In genomic region chr1:113211467-113211866, GRCh38 we compare ENCODE assay signal across 25 cellular contexts.
"Had no signal": no experiment of that assay in that cellular context is flagged by ENCODE, and none has a peak within 500 bp of the region (broad histone marks: within the 10 kb centered on the region; RNA-seq: fewer than 3 reads in every experiment).

No MANE protein-coding gene starts in this region.

- H3K27ac ChIP-seq: breast epithelium, gastroesophageal sphincter, hepatocyte, neural progenitor cell, thyroid gland had no signal

- H3K4me2 ChIP-seq: hepatocyte, neural progenitor cell had no signal

- DNase-seq: activated CD4-positive, alpha-beta T cell treated with anti-CD3 and anti-CD28 coated beads for 36 hours; activated CD4-positive, CD25-positive, alpha-beta regulatory T cell; activated CD8-positive, alpha-beta T cell treated with anti-CD3 and anti-CD28 coated beads, Interleukin-2, amount 10 ng/mL, durations not matched to agents 7 days and 5 days; activated naive CD4-positive, alpha-beta T cell; activated T-cell treated with anti-CD3 and anti-CD28 coated beads for 4 hours; activated T-cell treated with anti-CD3 and anti-CD28 coated beads, Interleukin-2, amount 50 U/mL, for 72 hours; central memory CD4-positive, alpha-beta T cell; islet precursor cell; left ventricle myocardium superior; midbrain; naive thymus-derived CD8-positive, alpha-beta T cell; occipital lobe; right cardiac atrium; stimulated activated CD4-positive, alpha-beta T cell treated with anti-CD3 and anti-CD28 coated beads, Interleukin-15, amount 100 ng/mL, for 24 hours; stimulated activated CD4-positive, alpha-beta T cell treated with anti-CD3 and anti-CD28 coated beads, Interleukin-2, amount 100 ng/mL, for 24 hours; stimulated activated naive B cell treated with anti-CD40 and anti-IgM and Interleukin-4, amounts not matched to agents 10 μg/mL and 1 μg/mL and 100 μg/mL, for 72 hours; stomach; T-helper 9 cell; thyroid gland had no signal

- ATAC-seq: activated CD4-positive, alpha-beta T cell treated with anti-CD3 and anti-CD28 coated beads for 36 hours; activated CD8-positive, alpha-beta T cell treated with anti-CD3 and anti-CD28 coated beads, Interleukin-2, amount 10 ng/mL, durations not matched to agents 7 days and 5 days; activated naive CD4-positive, alpha-beta T cell treated with anti-CD3 and anti-CD28 coated beads, Interleukin-2, amount 50 U/mL, for 72 hours; activated T-cell treated with anti-CD3 and anti-CD28 coated beads, Interleukin-2, amount 50 U/mL, for 72 hours; gastroesophageal sphincter; left ventricle myocardium superior; naive thymus-derived CD8-positive, alpha-beta T cell; right cardiac atrium; stimulated activated naive B cell treated with anti-CD40 and anti-IgM and Interleukin-4, amounts not matched to agents 10 μg/mL and 1 μg/mL and 100 μg/mL, for 72 hours had no signal

- H3K4me1 ChIP-seq: breast epithelium had no signal

- H2AFZ ChIP-seq: hepatocyte, neural progenitor cell had no signal

- H3K9ac ChIP-seq: neural progenitor cell had no signal

- H3K9me3 ChIP-seq: thyroid gland had no signal

- H3K4me3 Mint-ChIP-seq: activated CD4-positive, alpha-beta T cell treated with anti-CD3 and anti-CD28 coated beads for 36 hours; activated CD8-positive, alpha-beta T cell treated with anti-CD3 and anti-CD28 coated beads, Interleukin-2, amount 10 ng/mL, durations not matched to agents 7 days and 5 days; activated T-cell treated with anti-CD3 and anti-CD28 coated beads, Interleukin-2, amount 50 U/mL, for 72 hours; naive thymus-derived CD8-positive, alpha-beta T cell; neural progenitor cell; stimulated activated naive B cell treated with anti-CD40 and anti-IgM and Interleukin-4, amounts not matched to agents 10 μg/mL and 1 μg/mL and 100 μg/mL, for 72 hours; T-helper 1 cell treated with Interleukin-12 subunit alpha and Interleukin-12 subunit beta and Interleukin-4 antibody, amounts not matched to agents 30 μg/mL and 1 μg/mL, for 36 hours had no signal

- H3K4me1 Mint-ChIP-seq: activated CD4-positive, alpha-beta T cell treated with anti-CD3 and anti-CD28 coated beads for 36 hours; stimulated activated naive B cell treated with anti-CD40 and anti-IgM and Interleukin-4, amounts not matched to agents 10 μg/mL and 1 μg/mL and 100 μg/mL, for 72 hours had no signal

- H3K27me3 ChIP-seq: breast epithelium, gastroesophageal sphincter, hepatocyte, neural progenitor cell, stomach, thyroid gland had no signal

- H3K4me3 ChIP-seq: breast epithelium, gastroesophageal sphincter, hepatocyte, neural progenitor cell, stomach, thyroid gland had no signal

- H3K36me3 ChIP-seq: breast epithelium, gastroesophageal sphincter, neural progenitor cell, stomach, thyroid gland had no signal

- H3K36me3 Mint-ChIP-seq: neural progenitor cell; stimulated activated naive B cell treated with anti-CD40 and anti-IgM and Interleukin-4, amounts not matched to agents 10 μg/mL and 1 μg/mL and 100 μg/mL, for 72 hours had no signal

- H3K27ac Mint-ChIP-seq: activated CD4-positive, alpha-beta T cell treated with anti-CD3 and anti-CD28 coated beads for 36 hours; activated CD8-positive, alpha-beta T cell treated with anti-CD3 and anti-CD28 coated beads, Interleukin-2, amount 10 ng/mL, durations not matched to agents 7 days and 5 days; activated naive CD4-positive, alpha-beta T cell treated with anti-CD3 and anti-CD28 coated beads, Interleukin-2, amount 50 U/mL, for 72 hours; activated T-cell treated with anti-CD3 and anti-CD28 coated beads, Interleukin-2, amount 50 U/mL, for 72 hours; naive thymus-derived CD8-positive, alpha-beta T cell; neural progenitor cell; stimulated activated naive B cell treated with anti-CD40 and anti-IgM and Interleukin-4, amounts not matched to agents 10 μg/mL and 1 μg/mL and 100 μg/mL, for 72 hours; T-helper 1 cell treated with Interleukin-12 subunit alpha and Interleukin-12 subunit beta and Interleukin-4 antibody, amounts not matched to agents 30 μg/mL and 1 μg/mL, for 36 hours had no signal

- H3K9me3 Mint-ChIP-seq: neural progenitor cell; T-helper 1 cell treated with Interleukin-12 subunit alpha and Interleukin-12 subunit beta and Interleukin-4 antibody, amounts not matched to agents 30 μg/mL and 1 μg/mL, for 36 hours had no signal

- H3K79me2 ChIP-seq: hepatocyte had no signal
